ENCODE assay signal across 8 cellular contexts in the genomic region with DNA sequence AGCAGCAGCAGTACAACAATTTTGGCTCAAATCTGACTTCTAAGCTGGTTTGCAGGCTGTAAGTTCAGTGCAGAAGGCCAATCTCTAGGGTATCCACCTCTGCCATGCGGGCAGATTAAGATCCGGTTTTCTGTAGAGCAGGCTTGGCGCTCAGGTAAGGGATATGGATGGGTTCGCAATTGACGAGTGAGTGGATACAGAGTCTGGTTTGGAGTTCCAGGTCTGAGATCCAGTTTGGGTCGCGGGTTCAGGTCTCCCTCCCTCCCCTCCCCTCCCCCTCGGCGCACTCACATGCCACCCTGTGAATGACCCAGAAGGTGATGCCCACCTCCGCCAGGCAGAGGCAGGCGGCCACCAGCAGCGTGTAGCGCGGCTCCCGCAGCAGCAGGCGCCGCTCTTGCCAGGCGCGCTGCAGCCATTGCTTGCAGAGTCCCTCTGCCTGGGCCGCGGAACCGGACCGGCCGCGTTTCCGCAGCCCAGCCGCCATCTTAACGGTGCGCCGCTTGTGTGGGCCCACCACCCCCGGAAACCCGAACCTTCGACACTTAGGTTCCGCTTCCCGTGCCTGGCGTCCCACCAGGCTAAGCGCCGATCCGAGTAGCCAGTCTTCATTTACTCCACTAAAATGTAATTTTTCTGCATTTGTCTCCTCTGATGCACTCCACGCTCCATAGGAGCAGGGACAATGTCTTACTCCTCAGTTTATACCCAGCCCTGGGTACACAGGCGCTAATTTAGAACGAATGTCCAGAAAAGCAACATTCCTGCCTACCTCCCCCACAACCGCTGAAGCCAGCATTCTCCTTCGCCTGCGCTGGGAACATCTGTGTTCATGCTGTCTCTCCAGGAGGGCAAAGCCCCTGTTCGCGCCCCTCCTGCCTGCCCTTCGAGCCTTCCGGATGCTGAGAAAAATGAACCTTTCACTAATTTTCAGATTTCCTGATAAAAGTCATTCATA. TPM values are rescaled to one million over a fixed set of nuclear protein-coding genes. Genes with fewer than 3 reads are reported as not detected.
DNase-seq lines count a peak whose midpoint lies in the region; ATAC-seq and TF ChIP-seq lines count a peak whose summit lies in the region.

A gene (minus strand): TSS at position 509 of the 958 bp plus-strand sequence. CDS start 22 bp downstream, at position 487.

- H3K9me3 ChIP-seq in right lobe of liver: no peaks in the 10 kb centered on the region

- peak within 1 kb of the TSS; percentile 69 to 91 (median 89) for H3K4me3 ChIP-seq in right lobe of liver

- peak within 1 kb of the TSS; percentile 65 to 84 (median 73) for H3K27ac ChIP-seq in right lobe of liver

- no peaks in the 10 kb centered on the region for H3K27me3 ChIP-seq in right lobe of liver

- no peak for TF ChIP-seq CTCF in right lobe of liver (IDR thresholded peaks at IDR 0.05)

- intact Hi-C loops in right lobe of liver (cut with DNase I): loop anchor here (10.0 kb wide), 1 partner anchor 104 kb away; no protein-coding TSS in a partner anchor

- peak; percentile 85 for TF ChIP-seq POLR2A in right lobe of liver (IDR thresholded peaks at IDR 0.05)

- H3K36me3 ChIP-seq in right lobe of liver: peaks cover 0 to 15% (median 0%) of the 10 kb centered on the region in 4 donors

- DNase-seq in AG08396 (ENCODE audit: low spot score): peak; percentile 91
- DNase-seq in NCI-H524 (lab: John Stamatoyannopoulos, UW): peak; percentile 81 to 92
- DNase-seq in activated CD4-positive, alpha-beta T cell treated with anti-CD3 and anti-CD28 coated beads, Interleukin-2, amount 50 U/mL, for 48 hours: peak; percentile 90 to 91
- DNase-seq in dermis microvascular lymphatic vessel endothelial cell (ENCODE audit: low read depth in 2 of 2): peak; percentile 78 to 91
- DNase-seq in right lobe of liver: peak; percentile 73 to 86 (median 85)
- DNase-seq in stimulated activated CD4-positive, alpha-beta T cell treated with anti-CD3 and anti-CD28 coated beads, Interleukin-4, amount 100 ng/mL, for 1 hour: peak; percentile 87

- ATAC-seq in GM18909 (IDR thresholded peaks at IDR 0.05; ENCODE audit: poor library complexity, unreplicated experiment) (peak; percentile 58), HG03280 (IDR thresholded peaks at IDR 0.05; ENCODE audit: unreplicated experiment) (peak; percentile 52), right lobe of liver (peak; percentile 74 to 82 (median 78))

- 1% methylated on average over 15 of the region's 49 CpGs for WGBS in right lobe of liver (ENCODE audit: insufficient coverage, low coverage, low lambda C conversion rate, missing lambda C conversion rate)

- peaks cover 0 to 16% (median 5%) of the 10 kb centered on the region in 4 donors for H3K4me1 ChIP-seq in right lobe of liver

RNA-seq across cellular contexts. Expression of the gene that starts here (rescaled TPM):
- total RNA-seq in dermis microvascular lymphatic vessel endothelial cell (20.5 and 25.0 TPM in 2 replicates), right lobe of liver (100 to 1,000 TPM in 2 of 6 experiments, 10 to 100 TPM in 4; 29.3 to 130 (median 35.5) TPM)

Comparison
In these comparisons a context has a peak if more than half of its experiments do, and no peak if none do; other contexts are left out.
1. Peak in every context shown above with its lines: DNase-seq, ATAC-seq, H3K4me3 ChIP-seq and H3K27ac ChIP-seq.